ENCODE assay signal across 25 cellular contexts in the genomic region with DNA sequence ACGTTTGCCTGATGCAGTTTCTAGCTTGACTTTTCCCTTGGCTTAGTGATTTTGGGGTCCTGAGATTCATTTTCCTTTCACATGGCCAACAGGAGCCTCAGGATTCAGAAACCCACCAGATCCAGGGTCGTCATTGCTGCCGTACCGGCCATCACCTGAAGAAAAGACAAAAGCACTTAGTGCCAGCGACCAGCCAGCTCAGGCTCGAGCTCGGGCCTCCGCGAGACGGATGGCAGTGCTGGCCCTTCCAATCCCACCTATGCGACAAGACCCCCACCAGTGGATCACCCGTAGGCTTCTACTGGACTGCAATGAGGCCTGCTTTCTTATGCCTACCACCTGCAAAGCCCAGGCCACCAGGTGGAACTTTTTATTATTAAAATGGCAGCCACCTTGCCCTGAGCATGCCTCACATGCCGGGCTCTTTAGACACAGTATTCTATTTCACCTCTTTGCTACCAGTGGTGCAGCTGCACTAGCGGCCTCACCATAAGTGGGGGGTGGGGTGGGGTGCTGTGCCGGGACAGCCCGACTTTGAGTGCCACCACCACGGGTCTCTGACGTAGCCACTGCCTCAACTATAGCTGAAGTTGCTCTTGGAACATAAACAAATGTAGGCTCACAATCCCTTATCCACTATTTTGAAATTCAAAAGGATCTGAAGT.
DNase-seq lines count a peak whose midpoint lies in the region; ATAC-seq and TF ChIP-seq lines count a peak whose summit lies in the region.
"Had no signal": no experiment of that assay in that cellular context is flagged by ENCODE, and none has a peak within 500 bp of the region (broad histone marks: within the 10 kb centered on the region; RNA-seq: fewer than 3 reads in every experiment).

No MANE protein-coding gene starts in this region.

- no peak overlapping the region for H3K56ac ChIP-seq in H9 (ENCODE audit: insufficient read length, low read depth, low read length)
- no peak overlapping the region for H3K56ac ChIP-seq in mesendoderm (ENCODE audit: low read length)

- H3K27ac ChIP-seq in GM23338 (ENCODE audit: low read depth) (peak overlapping the region; percentile 66; the same call in 1 of the 2 replicates), H9 (ENCODE audit: insufficient read length, low read depth, low read length) (no peak overlapping the region), mesendoderm (ENCODE audit: low read depth, low read length) (no peak overlapping the region), heart left ventricle (no peak overlapping the region), caudate nucleus (ENCODE audit: low read depth, low read length) (no peak overlapping the region)
- H3K27ac ChIP-seq: BLaER1 had no signal

- CTCF ChIA-PET in WTC11 (lab: Charles Lee) = interaction anchor here (1.0 to 2.2 kb wide), 4 partner anchors 11 to 305 kb away, joined by 3 to 5 read pairs (median 4); no protein-coding TSS in a partner anchor

- no peaks in the 10 kb centered on the region for H3K36me3 ChIP-seq in GM23338 (ENCODE audit: insufficient read depth)
- no peaks in the 10 kb centered on the region for H3K36me3 ChIP-seq in mesendoderm (ENCODE audit: control insufficient read depth, insufficient read depth, low read length)
- H3K36me3 ChIP-seq in heart left ventricle = peaks cover 0 to 9% (median 2%) of the 10 kb centered on the region in 9 donors
- H3K36me3 ChIP-seq: BE2C had no signal

- H3K4me3 ChIP-seq in GM23338 = no peak overlapping the region
- H3K4me3 ChIP-seq in mesendoderm (ENCODE audit: low read length) = no peak overlapping the region
- no peak overlapping the region for H3K4me3 ChIP-seq in heart left ventricle
- H3K4me3 ChIP-seq: BLaER1 had no signal

- H4K8ac ChIP-seq in H9 (replicated peaks; ENCODE audit: insufficient read length, low read depth, low read length) (no peak overlapping the region), mesendoderm (ENCODE audit: low read depth, low read length) (no peak overlapping the region)

- H3K9me3 ChIP-seq in H9 (ENCODE audit: control insufficient read depth, low read depth, low read length) (no peaks in the 10 kb centered on the region), heart left ventricle (no peaks in the 10 kb centered on the region)
- H3K9me3 ChIP-seq: BE2C, BLaER1 had no signal

- H3K23me2 ChIP-seq in H9 (ENCODE audit: insufficient read length, low read depth, low read length, poor library complexity, severe bottlenecking) = no peaks in the 10 kb centered on the region

- DNase-seq in GM23338 (ENCODE audit: low spot score) = no peak
- no peak for DNase-seq in H9
- no peak for DNase-seq in WTC11 (ENCODE audit: low spot score)
- no peak for DNase-seq in mesendoderm
- DNase-seq in heart left ventricle = no peak
- DNase-seq in caudate nucleus (lab: John Stamatoyannopoulos, UW) = no peak
- DNase-seq: 8988T; ACHN; BE2C; C1 segment of cervical spinal cord; CD4-positive, alpha-beta memory T cell; CD4-positive, CD25-positive, alpha-beta regulatory T cell; CD8-positive, alpha-beta memory T cell; COR-L47; DMS 273 treated with DMSO at 0.1 percent for 48 hours; DMS153; DMS53; DMS79; DND-41; EL; GDM1 had no signal

- H3K27me3 ChIP-seq in GM23338 (ENCODE audit: insufficient read depth) = no peaks in the 10 kb centered on the region
- no peaks in the 10 kb centered on the region for H3K27me3 ChIP-seq in H9 (ENCODE audit: insufficient read depth, low read length)
- no peaks in the 10 kb centered on the region for H3K27me3 ChIP-seq in mesendoderm (ENCODE audit: insufficient read depth, low read length, poor library complexity)
- H3K27me3 ChIP-seq in heart left ventricle = no peaks in the 10 kb centered on the region
- H3K27me3 ChIP-seq: BE2C, BLaER1 had no signal

- H3K27me3 Mint-ChIP-seq in GM23338 (ENCODE audit: insufficient read depth, low read depth, poor library complexity) (peaks cover 6% of the 10 kb centered on the region), H9 (ENCODE audit: low read depth) (peaks cover under 1% of the 10 kb centered on the region), WTC11 (ENCODE audit: low read depth) (no peaks in the 10 kb centered on the region)
- H3K27me3 Mint-ChIP-seq: CD4-positive, alpha-beta memory T cell; CD4-positive, CD25-positive, alpha-beta regulatory T cell had no signal

- no peaks in the 10 kb centered on the region for H3K9me2 ChIP-seq in GM23338 (ENCODE audit: insufficient read depth)

- ATAC-seq in GM23338 (no peak), WTC11 (no peak), heart left ventricle (no peak), GM18517 (IDR thresholded peaks at IDR 0.05; ENCODE audit: unreplicated experiment) (no peak), GM18868 (IDR thresholded peaks at IDR 0.05; ENCODE audit: unreplicated experiment) (no peak)

- TF ChIP-seq CTCF in GM23338 (conservative IDR thresholded peaks at IDR 0.05; ENCODE audit: low read depth in 2 of 2) = no peak
- TF ChIP-seq CTCF in H9 (conservative IDR thresholded peaks at IDR 0.05) = no peak
- TF ChIP-seq CTCF in WTC11 (IDR thresholded peaks at IDR 0.05) = no peak
- TF ChIP-seq CTCF in heart left ventricle (IDR thresholded peaks at IDR 0.05) = no peak

- H3T11ph ChIP-seq in H9 (ENCODE audit: low read length) = no peak overlapping the region

- H4K5ac ChIP-seq in H9 (ENCODE audit: insufficient read length, low read depth, low read length) (no peak overlapping the region), mesendoderm (ENCODE audit: low read length) (no peak overlapping the region)

- no peak overlapping the region for H2AFZ ChIP-seq in GM23338
- no peak overlapping the region for H2AFZ ChIP-seq in H9 (ENCODE audit: low read length)

- no CpG with 5 or more reads among the region's 18 CpGs for WGBS in H9 (ENCODE audit: extremely low coverage, insufficient read length, low lambda C conversion rate)
- WGBS in mesendoderm (ENCODE audit: extremely low coverage, insufficient coverage, low lambda C conversion rate) = no CpG with 5 or more reads among the region's 18 CpGs
- 82 to 97% (median 93%) methylated on average over 16 to 18 of the region's 18 CpGs for WGBS in heart left ventricle, 4 donors

- no peak overlapping the region for H2AK5ac ChIP-seq in H9 (ENCODE audit: insufficient read length, low read length)
- no peak overlapping the region for H2AK5ac ChIP-seq in mesendoderm (ENCODE audit: low read length)

- H4K91ac ChIP-seq in H9 (ENCODE audit: insufficient read length, low read depth, low read length) = no peak overlapping the region

- H3F3A ChIP-seq in GM23338 (replicated peaks; ENCODE audit: low read depth) = no peaks in the 10 kb centered on the region

- H3K4me3 Mint-ChIP-seq in GM23338 = no peak overlapping the region
- no peak overlapping the region; a peak in 1 of 5 replicates for H3K4me3 Mint-ChIP-seq in H9
- no peak overlapping the region for H3K4me3 Mint-ChIP-seq in WTC11
- H3K4me3 Mint-ChIP-seq: CD14-positive monocyte; CD4-positive, alpha-beta memory T cell; CD4-positive, CD25-positive, alpha-beta regulatory T cell; CD8-positive, alpha-beta memory T cell had no signal

- H3K9ac ChIP-seq in H9 (ENCODE audit: extremely low read depth, insufficient read length, low read length) (no peak overlapping the region), mesendoderm (ENCODE audit: low read length) (no peak overlapping the region)
- H3K9ac ChIP-seq: BLaER1 had no signal

- intact Hi-C loops in heart left ventricle (cut with DNase I) = loop anchor here in 6 of 10 donors (10.0 kb wide), 3 partner anchors 127 to 227 kb away; a partner anchor contains a TSS

- no peak overlapping the region for H2BK5ac ChIP-seq in H9 (ENCODE audit: insufficient read length, low read length)
- no peak overlapping the region for H2BK5ac ChIP-seq in mesendoderm (ENCODE audit: low read length)

- H3K4me1 ChIP-seq in GM23338 (ENCODE audit: insufficient read depth) (peaks cover 11% of the 10 kb centered on the region; the same call in 1 of the 2 replicates), H9 (ENCODE audit: insufficient read depth, low read length) (no peaks in the 10 kb centered on the region; the same call in 1 of the 2 replicates), mesendoderm (ENCODE audit: control insufficient read depth, low read depth, low read length) (no peaks in the 10 kb centered on the region), heart left ventricle (no peaks in the 10 kb centered on the region)
- H3K4me1 ChIP-seq: BE2C, BLaER1 had no signal

- no peak overlapping the region for H3K4ac ChIP-seq in H9 (ENCODE audit: low read depth, low read length)
- H3K4ac ChIP-seq in mesendoderm (ENCODE audit: low read depth, low read length) = no peak overlapping the region

- no peak overlapping the region for H2BK120ac ChIP-seq in H9 (ENCODE audit: low read depth, low read length, poor library complexity, severe bottlenecking)
- H2BK120ac ChIP-seq in mesendoderm (ENCODE audit: low read depth, low read length) = no peak overlapping the region

- TF ChIP-seq POLR2A in heart left ventricle (IDR thresholded peaks at IDR 0.05) = no peak

- peak overlapping the region; percentile 67 for H3K18ac ChIP-seq in H9 (ENCODE audit: insufficient read length, low read depth, low read length)
- H3K18ac ChIP-seq in mesendoderm (ENCODE audit: low read length) = peak overlapping the region; percentile 41

- POLR2A ChIA-PET in WTC11 (lab: Charles Lee) = no interaction called here

- H3K23ac ChIP-seq in H9 (ENCODE audit: insufficient read length, low read depth, low read length) (no peak overlapping the region), mesendoderm (ENCODE audit: low read length) (no peak overlapping the region)

- peak overlapping the region; percentile 82 for H3K27ac Mint-ChIP-seq in GM23338
- H3K27ac Mint-ChIP-seq in H9 = peak overlapping the region in 2 of 3 experiments; percentile 77 to 90; a peak in 5 of 7 replicates
- peak overlapping the region; percentile 90 for H3K27ac Mint-ChIP-seq in WTC11
- H3K27ac Mint-ChIP-seq: CD4-positive, CD25-positive, alpha-beta regulatory T cell had no signal

- H3K36me3 Mint-ChIP-seq in GM23338 (ENCODE audit: low read depth) (peaks cover 8% of the 10 kb centered on the region), H9 (ENCODE audit: insufficient read depth in 1 of 3, low read depth in 3 of 3) (peaks cover 28 to 38% (median 33%) of the 10 kb centered on the region in 3 experiments), WTC11 (peaks cover 13% of the 10 kb centered on the region; the same call in 1 of the 2 replicates)

- no peak overlapping the region for H2BK12ac ChIP-seq in H9 (ENCODE audit: insufficient read length, low read depth, low read length)

- H2BK20ac ChIP-seq in H9 (ENCODE audit: low read depth, low read length, poor library complexity, severe bottlenecking) = no peak overlapping the region

- H4K20me1 ChIP-seq in GM23338 (replicated peaks; ENCODE audit: insufficient read depth) (no peaks in the 10 kb centered on the region), H9 (ENCODE audit: control insufficient read depth, insufficient read depth, insufficient read length) (no peaks in the 10 kb centered on the region)
- H4K20me1 ChIP-seq: BLaER1 had no signal

- no peaks in the 10 kb centered on the region for H3K79me1 ChIP-seq in H9 (ENCODE audit: insufficient read depth, low read depth, low read length, poor library complexity, severe bottlenecking)
- H3K79me1 ChIP-seq in mesendoderm (ENCODE audit: low read length) = no peaks in the 10 kb centered on the region

- H3K79me2 ChIP-seq in GM23338 (replicated peaks; ENCODE audit: insufficient read depth) (no peaks in the 10 kb centered on the region), H9 (ENCODE audit: insufficient read depth, low read length) (no peaks in the 10 kb centered on the region), mesendoderm (ENCODE audit: control insufficient read depth, insufficient read depth, low read length) (no peaks in the 10 kb centered on the region)

- peak overlapping the region; percentile 72 for H3K14ac ChIP-seq in H9 (ENCODE audit: insufficient read depth, low read length)

- no peaks in the 10 kb centered on the region for H3K9me3 Mint-ChIP-seq in GM23338
- H3K9me3 Mint-ChIP-seq in H9 = peaks cover 59 to 75% of the 10 kb centered on the region in 2 experiments
- no peaks in the 10 kb centered on the region for H3K9me3 Mint-ChIP-seq in WTC11
- H3K9me3 Mint-ChIP-seq: CD14-positive monocyte; CD4-positive, CD25-positive, alpha-beta regulatory T cell; CD8-positive, alpha-beta memory T cell had no signal

- H3K4me2 ChIP-seq in GM23338 (peak overlapping the region; percentile 20; the same call in 1 of the 2 replicates), H9 (ENCODE audit: insufficient read depth, insufficient read length, low read length) (no peak overlapping the region), mesendoderm (ENCODE audit: low read length) (no peak overlapping the region)
- H3K4me2 ChIP-seq: BLaER1 had no signal

- no peak overlapping the region for H2BK15ac ChIP-seq in H9 (ENCODE audit: low read depth, low read length)
- no peak overlapping the region for H2BK15ac ChIP-seq in mesendoderm (replicated peaks; ENCODE audit: low read depth)

- H3K4me1 Mint-ChIP-seq in GM23338 (peaks cover 27% of the 10 kb centered on the region), H9 (peaks cover 21 to 23% of the 10 kb centered on the region in 2 experiments), WTC11 (peaks cover 33% of the 10 kb centered on the region)
- H3K4me1 Mint-ChIP-seq: CD8-positive, alpha-beta memory T cell had no signal
